In genomic region chr20:58753267-58753928, GRCh38 we compare ENCODE assay signal across 23 cellular contexts.
DNase-seq lines count a peak whose midpoint lies in the region; ATAC-seq and TF ChIP-seq lines count a peak whose summit lies in the region.
"Had no signal": no experiment of that assay in that cellular context is flagged by ENCODE, and none has a peak within 500 bp of the region (broad histone marks: within the 10 kb centered on the region; RNA-seq: fewer than 3 reads in every experiment).

No MANE protein-coding gene starts in this region.

- no peak overlapping the region for H3K4me3 Mint-ChIP-seq in GM23338
- H3K4me3 Mint-ChIP-seq: activated CD4-positive, alpha-beta memory T cell treated with anti-CD3 and anti-CD28 coated beads, Interleukin-2, amount 10 ng/mL, durations not matched to agents 7 days and 5 days; activated T-cell treated with anti-CD3 and anti-CD28 coated beads, Interleukin-2, amount 50 U/mL, for 24 hours; mesothelial cell of epicardium; naive thymus-derived CD4-positive, alpha-beta T cell; stimulated activated memory B cell treated with anti-CD40 and anti-IgM and Interleukin-4, amounts not matched to agents 10 μg/mL and 1 μg/mL and 100 μg/mL, for 72 hours had no signal

- peaks cover 6% of the 10 kb centered on the region; the same call in 1 of the 2 replicates for H3F3A ChIP-seq in GM23338 (replicated peaks; ENCODE audit: low read depth)

- peaks cover 40% of the 10 kb centered on the region for H3K4me1 Mint-ChIP-seq in GM23338
- H3K4me1 Mint-ChIP-seq: activated CD4-positive, alpha-beta memory T cell treated with anti-CD3 and anti-CD28 coated beads, Interleukin-2, amount 10 ng/mL, durations not matched to agents 7 days and 5 days; mesothelial cell of epicardium; stimulated activated memory B cell treated with anti-CD40 and anti-IgM and Interleukin-4, amounts not matched to agents 10 μg/mL and 1 μg/mL and 100 μg/mL, for 72 hours had no signal

- H3K9ac ChIP-seq in HUES6 (ENCODE audit: low read length) = peak overlapping the region; percentile 65
- no peak overlapping the region for H3K9ac ChIP-seq in colonic mucosa (ENCODE audit: low read depth in 2 of 2, low read length in 2 of 2)

- H2AFZ ChIP-seq in GM23338 = no peak overlapping the region

- H3K9me3 ChIP-seq in HUES6 (ENCODE audit: control insufficient read depth, insufficient read depth, low read depth, low read length) = no peaks in the 10 kb centered on the region
- H3K9me3 ChIP-seq in colonic mucosa = no peaks in the 10 kb centered on the region
- H3K9me3 ChIP-seq: left ventricle myocardium inferior, Peyer's patch, suprapubic skin had no signal

- peaks cover 22% of the 10 kb centered on the region for H3K4me1 ChIP-seq in GM23338 (ENCODE audit: insufficient read depth)
- H3K4me1 ChIP-seq in HUES6 (ENCODE audit: control insufficient read depth, insufficient read depth, low read length) = peaks cover 26% of the 10 kb centered on the region
- H3K4me1 ChIP-seq in colonic mucosa = no peaks in the 10 kb centered on the region
- H3K4me1 ChIP-seq: left ventricle myocardium inferior, Peyer's patch, suprapubic skin had no signal

- peaks cover 24% of the 10 kb centered on the region for H3K27me3 Mint-ChIP-seq in GM23338 (ENCODE audit: insufficient read depth, low read depth, poor library complexity)

- peaks cover 22% of the 10 kb centered on the region; the same call in 1 of the 2 replicates for H3K9me2 ChIP-seq in GM23338 (ENCODE audit: insufficient read depth)

- H3K27me3 ChIP-seq in GM23338 (ENCODE audit: insufficient read depth) (peaks cover 3% of the 10 kb centered on the region; the same call in 1 of the 2 replicates), HUES6 (ENCODE audit: control insufficient read depth, insufficient read depth, low read length) (peaks cover 34% of the 10 kb centered on the region), colonic mucosa (no peaks in the 10 kb centered on the region)
- H3K27me3 ChIP-seq: Peyer's patch had no signal

- ATAC-seq in GM23338 (peak; percentile 92), left lobe of liver (no peak), HG03108 (IDR thresholded peaks at IDR 0.05; ENCODE audit: unreplicated experiment) (no peak)
- ATAC-seq: naive thymus-derived CD4-positive, alpha-beta T cell; stimulated activated memory B cell treated with anti-CD40 and anti-IgM and Interleukin-4, amounts not matched to agents 10 μg/mL and 1 μg/mL and 100 μg/mL, for 72 hours had no signal

- TF ChIP-seq CTCF in GM23338 (conservative IDR thresholded peaks at IDR 0.05; ENCODE audit: low read depth in 2 of 2) (no peak), colonic mucosa (IDR thresholded peaks at IDR 0.05) (no peak)

- peak overlapping the region; percentile 49 for H3K4me2 ChIP-seq in GM23338

- no peak overlapping the region for H3K4me3 ChIP-seq in GM23338
- H3K4me3 ChIP-seq in HUES6 (ENCODE audit: low read depth, low read length) = peak overlapping the region; percentile 28
- H3K4me3 ChIP-seq in colonic mucosa = no peak overlapping the region
- H3K4me3 ChIP-seq: dorsolateral prefrontal cortex, left ventricle myocardium inferior, Peyer's patch, suprapubic skin had no signal

- no peaks in the 10 kb centered on the region for H4K20me1 ChIP-seq in GM23338 (replicated peaks; ENCODE audit: insufficient read depth)

- no peak overlapping the region for H3K27ac Mint-ChIP-seq in GM23338
- H3K27ac Mint-ChIP-seq: activated CD4-positive, alpha-beta memory T cell treated with anti-CD3 and anti-CD28 coated beads, Interleukin-2, amount 10 ng/mL, durations not matched to agents 7 days and 5 days; activated T-cell treated with anti-CD3 and anti-CD28 coated beads, Interleukin-2, amount 50 U/mL, for 24 hours; mesothelial cell of epicardium; naive thymus-derived CD4-positive, alpha-beta T cell; stimulated activated memory B cell treated with anti-CD40 and anti-IgM and Interleukin-4, amounts not matched to agents 10 μg/mL and 1 μg/mL and 100 μg/mL, for 72 hours had no signal

- no peaks in the 10 kb centered on the region for H3K36me3 ChIP-seq in GM23338 (ENCODE audit: insufficient read depth)
- H3K36me3 ChIP-seq in HUES6 (ENCODE audit: control insufficient read depth, insufficient read depth, low read length) = no peaks in the 10 kb centered on the region
- no peaks in the 10 kb centered on the region for H3K36me3 ChIP-seq in colonic mucosa
- H3K36me3 ChIP-seq: left ventricle myocardium inferior, Peyer's patch, suprapubic skin had no signal

- intact Hi-C loops in colonic mucosa (cut with DNase I) = no loop called here

- H3K9me3 Mint-ChIP-seq in GM23338 = no peaks in the 10 kb centered on the region; the same call in 2 of the 3 replicates
- H3K9me3 Mint-ChIP-seq: activated CD4-positive, alpha-beta memory T cell treated with anti-CD3 and anti-CD28 coated beads, Interleukin-2, amount 10 ng/mL, durations not matched to agents 7 days and 5 days; activated T-cell treated with anti-CD3 and anti-CD28 coated beads, Interleukin-2, amount 50 U/mL, for 24 hours; mesothelial cell of epicardium; stimulated activated memory B cell treated with anti-CD40 and anti-IgM and Interleukin-4, amounts not matched to agents 10 μg/mL and 1 μg/mL and 100 μg/mL, for 72 hours had no signal

- H3K27ac ChIP-seq in GM23338 (ENCODE audit: low read depth) (peak overlapping the region; percentile 64; the same call in 1 of the 2 replicates), HUES6 (ENCODE audit: low read depth, low read length) (0 out of 2 replicates have a peak overlapping the region, but pooled peaks have one; percentile 50), colonic mucosa (no peak overlapping the region)
- H3K27ac ChIP-seq: dorsolateral prefrontal cortex, left ventricle myocardium inferior, Peyer's patch, suprapubic skin had no signal

- H3K36me3 Mint-ChIP-seq in GM23338 (ENCODE audit: low read depth) = peaks cover 11% of the 10 kb centered on the region
- H3K36me3 Mint-ChIP-seq: mesothelial cell of epicardium; stimulated activated memory B cell treated with anti-CD40 and anti-IgM and Interleukin-4, amounts not matched to agents 10 μg/mL and 1 μg/mL and 100 μg/mL, for 72 hours had no signal

- H3K79me2 ChIP-seq in GM23338 (replicated peaks; ENCODE audit: insufficient read depth) = no peaks in the 10 kb centered on the region

- DNase-seq in GM23338 (ENCODE audit: low spot score) = peak; percentile 70
- peak; percentile 11 for DNase-seq in colonic mucosa
- DNase-seq in left lobe of liver (ENCODE audit: low spot score) = peak; percentile 24
- DNase-seq in activated effector memory CD4-positive, alpha-beta T cell treated with Interleukin-2 at 50 U/mL for 16 hours = no peak
- no peak for DNase-seq in DMS53 (lab: John Stamatoyannopoulos, UW)
- DNase-seq: activated CD4-positive, alpha-beta memory T cell treated with anti-CD3 and anti-CD28 coated beads, Interleukin-2, amount 10 ng/mL, durations not matched to agents 7 days and 5 days; activated CD4-positive, CD25-positive, alpha-beta regulatory T cell treated with anti-CD3 and anti-CD28 coated beads, Interleukin-2, amount 50 U/mL, for 72 hours; activated T-cell treated with anti-CD3 and anti-CD28 coated beads, Interleukin-2, amount 50 U/mL, for 24 hours; dorsolateral prefrontal cortex; glutamatergic neuron; left ventricle myocardium inferior; naive thymus-derived CD4-positive, alpha-beta T cell; NCI-H2081 treated with DMSO at 0.1 percent for 48 hours; NCI-H524; NK-92 treated with Interleukin-12 subunit alpha and Interleukin-12 subunit beta, amount 100 ng/mL, for 24 hours; Peyer's patch; SIG-M5; small intestine had no signal

Comparison
In these comparisons a context has a peak if more than half of its experiments do, and no peak if none do; other contexts are left out.
1. DNase-seq: peak in GM23338 (single experiment), colonic mucosa (single experiment) and left lobe of liver (single experiment); none in activated effector memory CD4-positive, alpha-beta T cell treated with Interleukin-2 at 50 U/mL for 16 hours (single experiment) and DMS53 (single experiment).